ENCODE assay signal across 8 cellular contexts in the genomic region with DNA sequence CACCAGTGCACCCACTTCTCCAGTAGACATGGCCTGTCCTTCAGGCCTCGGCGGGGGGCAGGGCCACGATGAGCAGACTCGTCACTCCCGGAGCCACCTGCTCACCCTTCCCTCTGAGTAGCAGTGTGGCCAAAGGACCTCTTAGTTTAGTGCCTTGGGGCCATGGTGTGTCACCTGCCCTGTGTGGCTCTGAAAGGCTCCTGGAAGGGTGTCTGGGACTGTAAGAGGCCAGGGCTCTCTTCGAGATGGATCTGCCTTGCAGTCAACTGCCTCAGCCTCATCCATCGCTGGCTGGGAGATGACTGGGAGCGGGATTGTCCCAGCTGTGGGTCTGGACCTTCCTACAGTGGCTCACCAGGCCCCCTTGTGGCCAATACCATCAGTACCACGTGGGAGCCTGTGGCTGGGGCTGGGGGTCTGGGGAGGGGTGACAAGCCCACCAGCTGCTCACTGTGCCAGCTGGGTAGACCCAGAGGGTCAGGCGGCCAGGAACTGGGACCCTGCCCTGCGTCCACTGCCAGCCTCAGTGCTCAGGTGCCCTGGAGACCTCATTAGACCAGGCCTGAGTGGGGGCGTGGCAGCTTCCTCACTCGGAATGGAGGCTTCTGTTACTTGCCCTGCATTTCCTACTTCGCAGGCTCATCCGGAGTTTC.
DNase-seq lines count a peak whose midpoint lies in the region; ATAC-seq, FAIRE-seq and TF ChIP-seq lines count a peak whose summit lies in the region.

No MANE protein-coding gene starts in this region.

- H3K79me2 ChIP-seq in K562 (ENCODE audit: control insufficient read depth, insufficient read depth, low read length), result no peaks in the 10 kb centered on the region

- no peaks in the 10 kb centered on the region for H3K9me3 ChIP-seq in Panc1 (ENCODE audit: control insufficient read depth, insufficient read depth, low read depth, low read length)
- no peaks in the 10 kb centered on the region for H3K9me3 ChIP-seq in K562 (replicated peaks; ENCODE audit: control insufficient read depth, insufficient read depth, low read depth, low read length)
- no peaks in the 10 kb centered on the region for H3K9me3 ChIP-seq in right lobe of liver
- no peaks in the 10 kb centered on the region for H3K9me3 ChIP-seq in vagina

- TF ChIP-seq POLR2A in K562 (conservative IDR thresholded peaks at IDR 0.05) (no peak), right lobe of liver (IDR thresholded peaks at IDR 0.05) (no peak), vagina (IDR thresholded peaks at IDR 0.05) (no peak)

- H3K9ac ChIP-seq in K562 (ENCODE audit: insufficient read depth in 1 of 2, low read depth in 2 of 2, low read length in 2 of 2), result no peak overlapping the region

- H2AFZ ChIP-seq in K562 (ENCODE audit: low read depth, low read length), result no peak overlapping the region

- POLR2A ChIA-PET in Panc1 (lab: Charles Lee) (no interaction called here), K562 (lab: Yijun Ruan, JAX) (interaction anchor here (0.6 to 0.9 kb wide), 2 partner anchors 13 to 543 kb away, joined by 3 to 4 read pairs; no protein-coding TSS in a partner anchor)

- TF ChIP-seq RAD21 in K562 (CRISPR knock-in tag; conservative IDR thresholded peaks at IDR 0.05 in 1 of 2, IDR thresholded peaks at IDR 0.05 in 1 of 2), result peak in 1 of 2 experiments; percentile 43; a peak in 2 of 4 replicates

- intact Hi-C loops in Panc1 (cut with micrococcal nuclease; ENCODE audit: unreplicated experiment), result loop anchor here (10.0 kb wide), 1 partner anchor 85 kb away; no protein-coding TSS in a partner anchor
- intact Hi-C loops in K562 (cut with micrococcal nuclease), result no loop called here
- intact Hi-C loops in right lobe of liver (cut with DNase I), result loop anchor here in 1 of 2 donors (10.0 kb wide), 1 partner anchor 75 kb away; no protein-coding TSS in a partner anchor
- intact Hi-C loops in vagina (cut with DNase I), result no loop called here

- TF ChIP-seq EP300 in K562 (IDR thresholded peaks at IDR 0.05; ENCODE audit: low read length), result no peak

- H3K27me3 ChIP-seq in Panc1 (ENCODE audit: control insufficient read depth, insufficient read depth, low read length), result no peaks in the 10 kb centered on the region
- H3K27me3 ChIP-seq in K562 (ENCODE audit: control insufficient read depth in 2 of 2, insufficient read depth in 2 of 2, low read length in 2 of 2), result peaks cover 0 to 54% of the 10 kb centered on the region in 2 experiments; a peak in 4 of 5 replicates
- no peaks in the 10 kb centered on the region for H3K27me3 ChIP-seq in right lobe of liver
- no peaks in the 10 kb centered on the region for H3K27me3 ChIP-seq in vagina

- no TSS peak for BruUV-seq in Panc1 (replicated peaks; lab: Mats Ljungman, UMichigan)
- no TSS peak for BruUV-seq in K562 (replicated peaks; lab: Mats Ljungman, UMichigan)

- FAIRE-seq in K562 (lab: Jason Lieb, UNC), result no peak

- TF ChIP-seq CTCF in Panc1 (IDR thresholded peaks at IDR 0.05) (peak; percentile 89), K562 (IDR thresholded peaks at IDR 0.05 in 2 of 3, conservative IDR thresholded peaks at IDR 0.05 in 1 of 3; ENCODE audit: insufficient read depth in 2 of 3, low read depth in 1 of 3, low read length in 3 of 3) (peak; percentile 52 to 56 (median 55); a peak in 5 of 6 replicates), right lobe of liver (IDR thresholded peaks at IDR 0.05) (peak; percentile 47 to 58 (median 54)), vagina (IDR thresholded peaks at IDR 0.05) (no peak)

- 4% methylated on average over 12 of the region's 15 CpGs for WGBS in K562 (ENCODE audit: insufficient coverage, low coverage, missing lambda C conversion rate)
- 42% methylated on average over 3 of the region's 15 CpGs for WGBS in right lobe of liver (ENCODE audit: insufficient coverage, low coverage, low lambda C conversion rate, missing lambda C conversion rate)

- H3K4me1 ChIP-seq in Panc1 (ENCODE audit: control insufficient read depth, insufficient read depth, low read length) (no peaks in the 10 kb centered on the region), K562 (replicated peaks in 1 of 2; ENCODE audit: control insufficient read depth in 2 of 2, insufficient read depth in 2 of 2, low read length in 2 of 2) (no peaks in the 10 kb centered on the region; a peak in 2 of 5 replicates), right lobe of liver (no peaks in the 10 kb centered on the region), vagina (no peaks in the 10 kb centered on the region)

- no peak overlapping the region for H3K27ac ChIP-seq in Panc1 (ENCODE audit: low read length)
- H3K27ac ChIP-seq in K562 (ENCODE audit: extremely low read depth, low read depth, low read length), result no peak overlapping the region
- no peak overlapping the region for H3K27ac ChIP-seq in right lobe of liver
- no peak overlapping the region for H3K27ac ChIP-seq in vagina

- no peak overlapping the region for H3K4me3 ChIP-seq in Panc1 (ENCODE audit: low read depth in 2 of 2, low read length in 2 of 2)
- no peak overlapping the region for H3K4me3 ChIP-seq in K562
- H3K4me3 ChIP-seq in right lobe of liver, result no peak overlapping the region
- H3K4me3 ChIP-seq in vagina, result no peak overlapping the region

- H3K4me2 ChIP-seq in K562 (ENCODE audit: insufficient read depth, low read length), result no peak overlapping the region

- no peaks in the 10 kb centered on the region for H3K9me1 ChIP-seq in K562 (ENCODE audit: control insufficient read depth, insufficient read depth, low read length)

- no peaks in the 10 kb centered on the region; the same call in 1 of the 2 replicates for H4K20me1 ChIP-seq in K562 (replicated peaks; ENCODE audit: control insufficient read depth, insufficient read depth, low read length)

- ATAC-seq in Panc1 (peak; percentile 89), K562 (peak; percentile 88), right lobe of liver (peak; percentile 62 to 80 (median 69)), HG02852 (IDR thresholded peaks at IDR 0.05; ENCODE audit: unreplicated experiment) (no peak), GM21381 (IDR thresholded peaks at IDR 0.05; ENCODE audit: unreplicated experiment) (no peak)

- CTCF ChIA-PET in Panc1 (lab: Charles Lee) (interaction anchor here (0.7 kb wide), 1 partner anchor 78 kb away, joined by 3 read pairs; no protein-coding TSS in a partner anchor), K562 (lab: Yijun Ruan, JAX; ENCODE audit: low intra/inter-chr PET ratio) (no interaction called here)

- H3K36me3 ChIP-seq in Panc1 (ENCODE audit: control insufficient read depth, insufficient read depth, low read length), result no peaks in the 10 kb centered on the region
- no peaks in the 10 kb centered on the region for H3K36me3 ChIP-seq in K562 (ENCODE audit: control insufficient read depth, insufficient read depth, low read length)
- no peaks in the 10 kb centered on the region for H3K36me3 ChIP-seq in right lobe of liver
- no peaks in the 10 kb centered on the region for H3K36me3 ChIP-seq in vagina

- in situ Hi-C loops in Panc1 (cut with HindIII; ENCODE audit: low pct_unique_long_range_greater_than_20kb, low sequenced_read_pairs), result no loop called here
- in situ Hi-C loops in K562 (cut with MboI), result no loop called here

- DNase-seq in activated effector memory CD4-positive, alpha-beta T cell treated with anti-CD3 and anti-CD28 coated beads, Interleukin-2, amount 50 U/mL, for 16 hours, result peak; percentile 68
- no peak for DNase-seq in activated effector memory CD4-positive, alpha-beta T cell treated with Interleukin-2 at 50 U/mL for 16 hours
- DNase-seq in Panc1 (ENCODE audit: low read depth, low spot score) (no peak), K562 (ENCODE audit: extremely low read depth in 1 of 4, low spot score in 3 of 4) (peak; percentile 30 to 74 (median 66)), right lobe of liver (peak in 1 of 3 donors; percentile 40), vagina (ENCODE audit: extremely low spot score in 2 of 2) (no peak)

TF ChIP-seq in K562, 482 proteins besides CTCF, POLR2A, EP300 and RAD21 (continues in another document):
- TF ChIP-seq ZBTB7A (IDR thresholded peaks at IDR 0.05; ENCODE audit: borderline replicate concordance, control insufficient read depth, low read depth, low read length) (peak; percentile 47; the same call in 1 of the 2 replicates), TBL1XR1 (IDR thresholded peaks at IDR 0.05; ENCODE audit: low read length in 2 of 2) (no peak), SMC3 (conservative IDR thresholded peaks at IDR 0.05; ENCODE audit: insufficient read depth, low read depth, low read length) (0 out of 2 replicates have a peak, but pooled peaks have one; percentile 32), ZNF551 (CRISPR knock-in tag; IDR thresholded peaks at IDR 0.05) (no peak), ETV6 (IDR thresholded peaks at IDR 0.05; ENCODE audit: borderline replicate concordance in 1 of 2, low read depth in 2 of 2, low read length in 1 of 2) (no peak), ETV6 (CRISPR knock-in tag; IDR thresholded peaks at IDR 0.05; ENCODE audit: borderline replicate concordance) (no peak)
- TF ChIP-seq, protein P1, sequence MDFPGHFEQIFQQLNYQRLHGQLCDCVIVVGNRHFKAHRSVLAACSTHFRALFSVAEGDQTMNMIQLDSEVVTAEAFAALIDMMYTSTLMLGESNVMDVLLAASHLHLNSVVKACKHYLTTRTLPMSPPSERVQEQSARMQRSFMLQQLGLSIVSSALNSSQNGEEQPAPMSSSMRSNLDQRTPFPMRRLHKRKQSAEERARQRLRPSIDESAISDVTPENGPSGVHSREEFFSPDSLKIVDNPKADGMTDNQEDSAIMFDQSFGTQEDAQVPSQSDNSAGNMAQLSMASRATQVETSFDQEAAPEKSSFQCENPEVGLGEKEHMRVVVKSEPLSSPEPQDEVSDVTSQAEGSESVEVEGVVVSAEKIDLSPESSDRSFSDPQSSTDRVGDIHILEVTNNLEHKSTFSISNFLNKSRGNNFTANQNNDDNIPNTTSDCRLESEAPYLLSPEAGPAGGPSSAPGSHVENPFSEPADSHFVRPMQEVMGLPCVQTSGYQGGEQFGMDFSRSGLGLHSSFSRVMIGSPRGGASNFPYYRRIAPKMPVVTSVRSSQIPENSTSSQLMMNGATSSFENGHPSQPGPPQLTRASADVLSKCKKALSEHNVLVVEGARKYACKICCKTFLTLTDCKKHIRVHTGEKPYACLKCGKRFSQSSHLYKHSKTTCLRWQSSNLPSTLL (IDR thresholded peaks at IDR 0.05), result no peak
- TF ChIP-seq, protein P2, sequence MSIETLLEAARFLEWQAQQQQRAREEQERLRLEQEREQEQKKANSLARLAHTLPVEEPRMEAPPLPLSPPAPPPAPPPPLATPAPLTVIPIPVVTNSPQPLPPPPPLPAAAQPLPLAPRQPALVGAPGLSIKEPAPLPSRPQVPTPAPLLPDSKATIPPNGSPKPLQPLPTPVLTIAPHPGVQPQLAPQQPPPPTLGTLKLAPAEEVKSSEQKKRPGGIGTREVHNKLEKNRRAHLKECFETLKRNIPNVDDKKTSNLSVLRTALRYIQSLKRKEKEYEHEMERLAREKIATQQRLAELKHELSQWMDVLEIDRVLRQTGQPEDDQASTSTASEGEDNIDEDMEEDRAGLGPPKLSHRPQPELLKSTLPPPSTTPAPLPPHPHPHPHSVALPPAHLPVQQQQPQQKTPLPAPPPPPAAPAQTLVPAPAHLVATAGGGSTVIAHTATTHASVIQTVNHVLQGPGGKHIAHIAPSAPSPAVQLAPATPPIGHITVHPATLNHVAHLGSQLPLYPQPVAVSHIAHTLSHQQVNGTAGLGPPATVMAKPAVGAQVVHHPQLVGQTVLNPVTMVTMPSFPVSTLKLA (conservative IDR thresholded peaks at IDR 0.05), result peak in 1 of 2 experiments; percentile 42; a peak in 2 of 4 replicates

Comparison
In these comparisons a context has a peak if more than half of its experiments do, and no peak if none do; other contexts are left out.
1. DNase-seq: peak in activated effector memory CD4-positive, alpha-beta T cell treated with anti-CD3 and anti-CD28 coated beads, Interleukin-2, amount 50 U/mL, for 16 hours (single experiment) and K562 (4 of 4); none in activated effector memory CD4-positive, alpha-beta T cell treated with Interleukin-2 at 50 U/mL for 16 hours (single experiment), Panc1 (single experiment) and vagina (0 of 2).
2. ATAC-seq: peak in Panc1 (single experiment), K562 (single experiment) and right lobe of liver (4 of 4); none in HG02852 (single experiment) and GM21381 (single experiment).
3. CTCF ChIP-seq: peak in Panc1 (single experiment), K562 (3 of 3) and right lobe of liver (4 of 4); none in vagina (0 of 3).